10 cellular contexts compared by ENCODE assay signal in genomic region chr6:139925894-139926641, GRCh38.
DNase-seq lines count a peak whose midpoint lies in the region; ATAC-seq and TF ChIP-seq lines count a peak whose summit lies in the region.
"Had no signal": no experiment of that assay in that cellular context is flagged by ENCODE, and none has a peak within 500 bp of the region (broad histone marks: within the 10 kb centered on the region; RNA-seq: fewer than 3 reads in every experiment).

No MANE protein-coding gene starts in this region.

- H3K4me2 ChIP-seq in skeletal muscle satellite cell (ENCODE audit: low read length), result peak overlapping the region; percentile 61

- H3K36me3 ChIP-seq in cardiac muscle cell (no peaks in the 10 kb centered on the region), skeletal muscle satellite cell (ENCODE audit: insufficient read depth, low read length) (no peaks in the 10 kb centered on the region)

- H3K9me3 ChIP-seq in cardiac muscle cell (ENCODE audit: low read depth) (no peaks in the 10 kb centered on the region), skeletal muscle satellite cell (replicated peaks; ENCODE audit: low read length) (no peaks in the 10 kb centered on the region)

- TF ChIP-seq CTCF in cardiac muscle cell (IDR thresholded peaks at IDR 0.05; ENCODE audit: low read depth, low read length), result no peak

- peak overlapping the region; percentile 74 for H3K27ac ChIP-seq in cardiac muscle cell

- H3K27me3 ChIP-seq in cardiac muscle cell, result no peaks in the 10 kb centered on the region
- H3K27me3 ChIP-seq in skeletal muscle satellite cell (ENCODE audit: control insufficient read depth, insufficient read depth, low read length), result no peaks in the 10 kb centered on the region

- peak; percentile 70 for DNase-seq in HS-27A (ENCODE audit: low read depth)
- peak; percentile 57 for DNase-seq in T1000 (lab: John Stamatoyannopoulos, UW)
- peak in 1 of 2 donors; percentile 77 for DNase-seq in cardiac muscle cell (ENCODE audit: low read depth in 1 of 2, low spot score in 1 of 2)
- no peak for DNase-seq in COLO829 (ENCODE audit: low spot score)
- DNase-seq in NCI-H82 (lab: John Stamatoyannopoulos, UW), result no peak
- no peak for DNase-seq in DMS53 (lab: John Stamatoyannopoulos, UW)
- DNase-seq: occipital lobe, T-helper 17 cell had no signal

- peak overlapping the region; percentile 69 for H3K9ac ChIP-seq in skeletal muscle satellite cell (ENCODE audit: low read depth, low read length)

- H3K4me1 ChIP-seq in cardiac muscle cell (ENCODE audit: low read depth) (peaks cover 18% of the 10 kb centered on the region), skeletal muscle satellite cell (ENCODE audit: control insufficient read depth, insufficient read depth, low read length) (peaks cover 30% of the 10 kb centered on the region)

- H3K4me3 ChIP-seq in cardiac muscle cell (no peak overlapping the region), skeletal muscle satellite cell (ENCODE audit: low read length) (peak overlapping the region; percentile 37)

- no peak for ATAC-seq in HG03095 (IDR thresholded peaks at IDR 0.05; ENCODE audit: unreplicated experiment)
- ATAC-seq: T-helper 17 cell had no signal

Comparison
In these comparisons a context has a peak if more than half of its experiments do, and no peak if none do; other contexts are left out.
1. DNase-seq: peak in HS-27A (single experiment) and T1000 (single experiment); none in COLO829 (single experiment), NCI-H82 (single experiment) and DMS53 (single experiment).